8 cellular contexts compared by ENCODE assay signal in the genomic region with DNA sequence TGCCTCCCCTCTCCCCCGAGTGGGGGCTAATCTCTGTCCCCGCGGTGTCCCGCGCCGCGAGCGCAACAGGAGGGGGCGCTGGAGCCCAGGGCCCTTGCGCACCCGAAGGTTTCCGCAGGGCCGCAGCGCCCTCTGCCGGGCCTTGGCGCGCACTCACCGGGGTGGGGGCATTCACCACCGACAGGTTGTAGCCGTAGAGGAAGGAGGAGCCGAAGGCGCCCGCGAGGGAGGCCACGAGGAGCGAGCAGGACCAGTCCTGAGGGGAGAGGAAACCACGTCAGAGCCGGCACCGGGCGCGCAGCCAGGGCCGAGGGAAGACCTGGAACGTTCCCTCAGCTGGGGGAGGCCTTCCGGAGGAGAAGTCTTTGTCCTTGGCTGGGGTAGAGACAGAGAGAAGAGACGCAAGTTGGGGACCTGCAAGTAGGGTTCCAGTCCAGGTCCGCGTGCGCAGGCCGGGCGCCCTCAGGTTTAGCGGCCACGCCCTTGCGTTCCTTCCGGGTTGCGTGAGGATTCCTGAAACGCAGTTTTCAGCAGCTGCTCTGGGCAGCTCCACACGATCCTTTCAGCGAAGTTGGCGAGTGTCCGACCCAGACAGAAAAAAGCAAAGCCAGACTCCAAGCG. TPM values are rescaled to one million over a fixed set of nuclear protein-coding genes. Genes with fewer than 3 reads are reported as not detected.
DNase-seq lines count a peak whose midpoint lies in the region; ATAC-seq and TF ChIP-seq lines count a peak whose summit lies in the region.

No MANE protein-coding gene starts in this region.

- H3K4me3 Mint-ChIP-seq in dendritic cell treated with granulocyte-macrophage colony-stimulating factor and Interleukin-4, amounts not matched to agents 40 ng/mL and 50 ng/mL, for 4 days, result peak overlapping the region; percentile 81

- H3K4me1 Mint-ChIP-seq in dendritic cell treated with granulocyte-macrophage colony-stimulating factor and Interleukin-4, amounts not matched to agents 40 ng/mL and 50 ng/mL, for 4 days (ENCODE audit: low read depth), result peaks cover 77% of the 10 kb centered on the region

- intact Hi-C loops in dendritic cell treated with granulocyte-macrophage colony-stimulating factor and Interleukin-4, amounts not matched to agents 40 ng/mL and 50 ng/mL, for 4 days (cut with micrococcal nuclease), result loop anchor here (1.0 to 10.0 kb wide), 5 partner anchors 44 to 317 kb away; a partner anchor contains a TSS
- intact Hi-C loops in left lung (cut with DNase I), result loop anchor here in 1 of 2 donors (5.0 kb wide), 1 partner anchor 257 kb away; no protein-coding TSS in a partner anchor

- POLR2A ChIA-PET in AG04450 (lab: Yijun Ruan, JAX), result no interaction called here

- H3K4me1 ChIP-seq in left lung, result peaks cover 4 to 54% of the 10 kb centered on the region in 2 donors

- H3K36me3 Mint-ChIP-seq in dendritic cell treated with granulocyte-macrophage colony-stimulating factor and Interleukin-4, amounts not matched to agents 40 ng/mL and 50 ng/mL, for 4 days (ENCODE audit: low read depth), result peaks cover 47% of the 10 kb centered on the region

- peak; percentile 97 for ATAC-seq in GM18868 (IDR thresholded peaks at IDR 0.05; ENCODE audit: unreplicated experiment)
- peak; percentile 95 for ATAC-seq in HG03108 (IDR thresholded peaks at IDR 0.05; ENCODE audit: unreplicated experiment)
- peak; percentile 98 for ATAC-seq in left lung

- H3K4me3 ChIP-seq in AG04450 (ENCODE audit: low read depth, low read length), result peak overlapping the region; percentile 59
- H3K4me3 ChIP-seq in left lung, result peak overlapping the region; percentile 23 to 52

- H3K27me3 ChIP-seq in AG04450 (ENCODE audit: control insufficient read depth, insufficient read depth, low read length) (peaks cover under 1% of the 10 kb centered on the region), left lung (no peaks in the 10 kb centered on the region)

- H3K27me3 Mint-ChIP-seq in dendritic cell treated with granulocyte-macrophage colony-stimulating factor and Interleukin-4, amounts not matched to agents 40 ng/mL and 50 ng/mL, for 4 days, result no peaks in the 10 kb centered on the region

- DNase-seq in AG04450 (ENCODE audit: low read depth, low spot score), result peak; percentile 67
- DNase-seq in NCI-H345 treated with DMSO at 0.1 percent for 48 hours (lab: John Stamatoyannopoulos, UW; ENCODE audit: unreplicated experiment), result peak; percentile 33
- peak; percentile 79 to 87 for DNase-seq in activated CD4-positive, alpha-beta T cell treated with anti-CD3 and anti-CD28 coated beads, Interleukin-2, amount 50 U/mL, for 24 hours (ENCODE audit: low read depth in 1 of 2, low spot score in 1 of 2)
- DNase-seq in left lung, result peak; percentile 98 to 99
- peak; percentile 82 for DNase-seq in stimulated activated CD4-positive, alpha-beta T cell treated with anti-CD3 and anti-CD28 coated beads, Interleukin-2, amount 100 ng/mL, for 4 hours (ENCODE audit: low read depth)

- CTCF ChIA-PET in AG04450 (lab: Charles Lee), result interaction anchor here (1.1 to 1.4 kb wide), 3 partner anchors 11 to 44 kb away, joined by 4 read pairs; no protein-coding TSS in a partner anchor

- H3K36me3 ChIP-seq in left lung, result no peaks in the 10 kb centered on the region

- H3K9me3 ChIP-seq in AG04450 (ENCODE audit: control insufficient read depth, insufficient read depth, low read length), result no peaks in the 10 kb centered on the region
- no peaks in the 10 kb centered on the region for H3K9me3 ChIP-seq in left lung

- peak; percentile 66 for TF ChIP-seq CTCF in AG04450 (IDR thresholded peaks at IDR 0.05; ENCODE audit: low read depth, low read length)
- TF ChIP-seq CTCF in left lung (IDR thresholded peaks at IDR 0.05), result peak; percentile 93 to 98

- H3K27ac Mint-ChIP-seq in dendritic cell treated with granulocyte-macrophage colony-stimulating factor and Interleukin-4, amounts not matched to agents 40 ng/mL and 50 ng/mL, for 4 days, result peak overlapping the region; percentile 96

- no peaks in the 10 kb centered on the region for H3K9me3 Mint-ChIP-seq in dendritic cell treated with granulocyte-macrophage colony-stimulating factor and Interleukin-4, amounts not matched to agents 40 ng/mL and 50 ng/mL, for 4 days

- H3K27ac ChIP-seq in AG04450 (ENCODE audit: low read depth, low read length), result peak overlapping the region; percentile 73
- H3K27ac ChIP-seq in left lung, result peak overlapping the region; percentile 82 to 89

RNA-seq across cellular contexts. Expression of a gene that starts 2.4 kb away (rescaled TPM):
- 2.4 and 3.0 TPM in 2 replicates for polyA plus RNA-seq in AG04450 (2011; rRNA removed)
- 4.9 and 5.0 TPM in 2 replicates for polyA minus RNA-seq in AG04450 (2011; rRNA and poly(A)+ RNA removed)
- total RNA-seq in left lung, result 10 to 100 TPM; 10.6 to 19.0 TPM

Comparison
In these comparisons a context has a peak if more than half of its experiments do, and no peak if none do; other contexts are left out.
1. Peak in every context shown above with its lines: DNase-seq, ATAC-seq, H3K4me3 ChIP-seq and H3K27ac ChIP-seq.
2. DNase-seq: peak in every context shown above with its lines; median percentile 98 in left lung; 83 in activated CD4-positive, alpha-beta T cell treated with anti-CD3 and anti-CD28 coated beads, Interleukin-2, amount 50 U/mL, for 24 hours; 82 in stimulated activated CD4-positive, alpha-beta T cell treated with anti-CD3 and anti-CD28 coated beads, Interleukin-2, amount 100 ng/mL, for 4 hours; 67 in AG04450; 33 in NCI-H345 treated with DMSO at 0.1 percent for 48 hours.